ENCODE assay signal across 8 cellular contexts in genomic region chrX:15761564-15762191, GRCh38. TPM values are rescaled to one million over a fixed set of nuclear protein-coding genes. Genes with fewer than 3 reads are reported as not detected.
DNase-seq lines count a peak whose midpoint lies in the region; ATAC-seq and TF ChIP-seq lines count a peak whose summit lies in the region.

No MANE protein-coding gene starts in this region.

- no peak overlapping the region for H3K27ac Mint-ChIP-seq in chondrocyte (ENCODE audit: unreplicated experiment)

- in situ Hi-C loops in HAP-1 (cut with MboI; ENCODE audit: low sequenced_read_pairs): no loop called here

- peak; percentile 3 for DNase-seq in NK-92 treated with Interleukin-12 subunit alpha and Interleukin-12 subunit beta, amount 100 ng/mL, for 24 hours (lab: John Stamatoyannopoulos, UW)
- DNase-seq in NK-92 (lab: John Stamatoyannopoulos, UW; ENCODE audit: unreplicated experiment) (no peak), HAP-1 (ENCODE audit: low spot score in 2 of 2) (peak; percentile 49 to 64), RWPE2 (ENCODE audit: low spot score) (no peak), chondrocyte (ENCODE audit: low spot score) (no peak), midbrain (lab: John Stamatoyannopoulos, UW) (peak; percentile 59)

- no peaks in the 10 kb centered on the region for H3K27me3 ChIP-seq in HAP-1 (ENCODE audit: low read depth)
- H3K27me3 ChIP-seq in RWPE2 (ENCODE audit: insufficient read depth, poor library complexity, severe bottlenecking): no peaks in the 10 kb centered on the region

- no peak overlapping the region for H3K4me3 Mint-ChIP-seq in chondrocyte (ENCODE audit: unreplicated experiment)

- H3K4me3 ChIP-seq in HAP-1 (no peak overlapping the region), RWPE2 (ENCODE audit: severe bottlenecking) (no peak overlapping the region)

- H3K9me3 Mint-ChIP-seq in chondrocyte (ENCODE audit: low read depth): no peaks in the 10 kb centered on the region

- H3K27ac ChIP-seq in RWPE2 (ENCODE audit: poor library complexity, severe bottlenecking): no peak overlapping the region

- H3K36me3 ChIP-seq in HAP-1 (replicated peaks): no peaks in the 10 kb centered on the region
- H3K36me3 ChIP-seq in RWPE2 (ENCODE audit: low read depth): no peaks in the 10 kb centered on the region

- no peaks in the 10 kb centered on the region for H3K4me1 Mint-ChIP-seq in chondrocyte (ENCODE audit: low read depth)

- H3K4me1 ChIP-seq in HAP-1 (no peaks in the 10 kb centered on the region), RWPE2 (ENCODE audit: insufficient read depth, poor library complexity, severe bottlenecking) (no peaks in the 10 kb centered on the region)

- ATAC-seq in RWPE2 (ENCODE audit: low read depth): no peak
- no peak for ATAC-seq in HG03025 (IDR thresholded peaks at IDR 0.05; ENCODE audit: low FRiP score, unreplicated experiment)
- no peak for ATAC-seq in GM18907 (IDR thresholded peaks at IDR 0.05; ENCODE audit: unreplicated experiment)

- no peaks in the 10 kb centered on the region for H3K9me3 ChIP-seq in HAP-1
- H3K9me3 ChIP-seq in RWPE2 (ENCODE audit: severe bottlenecking): no peaks in the 10 kb centered on the region

- peaks cover 2% of the 10 kb centered on the region for H3K27me3 Mint-ChIP-seq in chondrocyte (ENCODE audit: low read depth)

- peak; percentile 65 for TF ChIP-seq CTCF in RWPE2 (IDR thresholded peaks at IDR 0.05; ENCODE audit: poor library complexity, severe bottlenecking)
- TF ChIP-seq CTCF in chondrocyte (IDR thresholded peaks at IDR 0.05): peak; percentile 91

- H3K36me3 Mint-ChIP-seq in chondrocyte (ENCODE audit: low read depth): no peaks in the 10 kb centered on the region

RNA-seq across cellular contexts. Expression of gene CA5B, which starts 23.6 kb away (rescaled TPM):
- total RNA-seq in chondrocyte: 4.5 to 7.9 TPM (median 7.5 TPM) in 3 replicates

RNA-seq across cellular contexts. Expression of gene ZRSR2, which starts 28.6 kb away (rescaled TPM):
- total RNA-seq in chondrocyte: 12.2 to 21.4 TPM (median 13.9 TPM) in 3 replicates

Comparison
In these comparisons a context has a peak if more than half of its experiments do, and no peak if none do; other contexts are left out.
1. DNase-seq: peak in NK-92 treated with Interleukin-12 subunit alpha and Interleukin-12 subunit beta, amount 100 ng/mL, for 24 hours (single experiment), HAP-1 (2 of 2) and midbrain (single experiment); none in NK-92 (single experiment), RWPE2 (single experiment) and chondrocyte (single experiment).